11 cellular contexts compared by ENCODE assay signal in the genomic region with DNA sequence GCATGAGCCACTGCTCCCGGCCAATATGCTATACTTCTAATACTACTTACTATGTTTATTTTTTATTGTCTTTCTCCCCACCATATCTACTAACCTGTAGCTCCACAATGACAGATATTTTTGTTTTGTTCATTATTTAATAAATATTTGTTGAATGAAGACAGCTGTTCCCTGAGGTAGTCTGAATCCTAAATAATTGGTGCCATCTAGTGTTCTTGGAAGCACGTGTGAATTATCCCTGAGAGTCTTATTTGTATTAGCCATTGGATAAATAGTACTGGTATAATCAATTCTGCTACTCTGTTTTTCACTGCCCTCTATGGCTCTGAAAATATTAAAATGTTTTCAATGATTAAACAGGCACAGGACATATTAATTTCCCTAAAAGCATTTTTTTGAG. TPM values are rescaled to one million over a fixed set of nuclear protein-coding genes. Genes with fewer than 3 reads are reported as not detected.
DNase-seq lines count a peak whose midpoint lies in the region; ATAC-seq and TF ChIP-seq lines count a peak whose summit lies in the region.
"Had no signal": no experiment of that assay in that cellular context is flagged by ENCODE, and none has a peak within 500 bp of the region (broad histone marks: within the 10 kb centered on the region; RNA-seq: fewer than 3 reads in every experiment).

No MANE protein-coding gene starts in this region.

- no peaks in the 10 kb centered on the region for H3K36me3 ChIP-seq in thyroid gland
- H3K36me3 ChIP-seq in psoas muscle (ENCODE audit: insufficient read depth in 1 of 2, low read depth in 1 of 2) = no peaks in the 10 kb centered on the region
- no peaks in the 10 kb centered on the region for H3K36me3 ChIP-seq in CD4-positive, alpha-beta memory T cell (ENCODE audit: insufficient read depth, low read length)
- H3K36me3 ChIP-seq: neutrophil, SJCRH30 had no signal

- no peak overlapping the region for H3K27ac ChIP-seq in 22Rv1
- no peak overlapping the region for H3K27ac ChIP-seq in VCaP
- no peak overlapping the region for H3K27ac ChIP-seq in thyroid gland
- H3K27ac ChIP-seq in psoas muscle = no peak overlapping the region
- no peak overlapping the region for H3K27ac ChIP-seq in CD4-positive, alpha-beta memory T cell (ENCODE audit: low read depth, low read length)
- H3K27ac ChIP-seq: neutrophil, SJCRH30 had no signal

- H3K4me3 Mint-ChIP-seq in CD4-positive, alpha-beta memory T cell = no peak overlapping the region
- H3K4me3 Mint-ChIP-seq: activated T-cell treated with anti-CD3 and anti-CD28 coated beads, Interleukin-2, amount 50 U/mL, for 24 hours had no signal

- no peak for ATAC-seq in psoas muscle

- H3K27ac Mint-ChIP-seq in CD4-positive, alpha-beta memory T cell = no peak overlapping the region
- H3K27ac Mint-ChIP-seq: activated T-cell treated with anti-CD3 and anti-CD28 coated beads, Interleukin-2, amount 50 U/mL, for 24 hours had no signal

- H3K27me3 ChIP-seq in thyroid gland (no peaks in the 10 kb centered on the region), psoas muscle (ENCODE audit: insufficient read depth in 3 of 3, low read length in 2 of 3) (no peaks in the 10 kb centered on the region)
- no peaks in the 10 kb centered on the region for H3K27me3 ChIP-seq in CD4-positive, alpha-beta memory T cell (ENCODE audit: insufficient read depth, low read length)
- H3K27me3 ChIP-seq: neutrophil, SJCRH30 had no signal

- no peak overlapping the region for H3K4me3 ChIP-seq in thyroid gland (replicated peaks in 1 of 3)
- H3K4me3 ChIP-seq in psoas muscle = no peak overlapping the region
- H3K4me3 ChIP-seq in CD4-positive, alpha-beta memory T cell (ENCODE audit: low read length in 2 of 2) = no peak overlapping the region
- H3K4me3 ChIP-seq: SJCRH30 had no signal

- intact Hi-C loops in thyroid gland (cut with DNase I) = loop anchor here (5.0 kb wide), 1 partner anchor 120 kb away; no protein-coding TSS in a partner anchor
- intact Hi-C loops in psoas muscle (cut with DNase I) = loop anchor here in 1 of 2 donors (10.0 kb wide), 1 partner anchor 227 kb away; no protein-coding TSS in a partner anchor
- intact Hi-C loops in CD4-positive, alpha-beta memory T cell (cut with micrococcal nuclease) = loop anchor here (10.0 kb wide), 2 partner anchors 537 to 1013 kb away; a partner anchor contains a TSS

- POLR2A ChIA-PET in CD4-positive, alpha-beta memory T cell (lab: Charles Lee; ENCODE audit: partially characterized antibody) = no interaction called here

- no peaks in the 10 kb centered on the region for H3K9me3 ChIP-seq in thyroid gland
- H3K9me3 ChIP-seq in psoas muscle = no peaks in the 10 kb centered on the region
- no peaks in the 10 kb centered on the region for H3K9me3 ChIP-seq in CD4-positive, alpha-beta memory T cell (ENCODE audit: control insufficient read depth in 1 of 2, low read length in 2 of 2)
- H3K9me3 ChIP-seq: neutrophil, SJCRH30 had no signal

- H3K4me1 ChIP-seq in thyroid gland (no peaks in the 10 kb centered on the region), psoas muscle (peaks cover 5% of the 10 kb centered on the region)
- H3K4me1 ChIP-seq in CD4-positive, alpha-beta memory T cell (ENCODE audit: insufficient read depth, low read length) = peaks cover 2% of the 10 kb centered on the region

- TF ChIP-seq CTCF in 22Rv1 (IDR thresholded peaks at IDR 0.05) = peak; percentile 62
- peak; percentile 7 for TF ChIP-seq CTCF in GM20000 (IDR thresholded peaks at IDR 0.05; ENCODE audit: extremely low read depth, missing control alignments)
- TF ChIP-seq CTCF in VCaP (conservative IDR thresholded peaks at IDR 0.05) = peak; percentile 83
- no peak for TF ChIP-seq CTCF in thyroid gland (IDR thresholded peaks at IDR 0.05)
- TF ChIP-seq CTCF in psoas muscle (IDR thresholded peaks at IDR 0.05) = no peak

- peaks cover 0 to 1% (median 0%) of the 10 kb centered on the region in 8 donors for H3K9me3 Mint-ChIP-seq in CD4-positive, alpha-beta memory T cell
- H3K9me3 Mint-ChIP-seq: activated T-cell treated with anti-CD3 and anti-CD28 coated beads, Interleukin-2, amount 50 U/mL, for 24 hours had no signal

- no peak for DNase-seq in GM20000 (ENCODE audit: low spot score)
- DNase-seq in iPS-NIHi7 (ENCODE audit: extremely low spot score) = peak; percentile 35
- DNase-seq in thyroid gland = no peak
- DNase-seq in activated gamma-delta T cell (lab: John Stamatoyannopoulos, UW) = no peak
- no peak for DNase-seq in psoas muscle
- DNase-seq in CD4-positive, alpha-beta memory T cell = no peak
- DNase-seq: activated T-cell treated with anti-CD3 and anti-CD28 coated beads, Interleukin-2, amount 50 U/mL, for 24 hours had no signal

- CTCF ChIA-PET in CD4-positive, alpha-beta memory T cell (lab: Charles Lee; ENCODE audit: partially characterized antibody) = no interaction called here

- 56 to 59% methylated on average over 2 of the region's 2 CpGs for WGBS in thyroid gland, 2 donors
- 49 to 77% (median 61%) methylated on average over 2 of the region's 2 CpGs for WGBS in psoas muscle, 3 donors

- no peak for TF ChIP-seq POLR2A in thyroid gland (IDR thresholded peaks at IDR 0.05)

- peaks cover 0 to 4% (median 2%) of the 10 kb centered on the region in 4 donors for H3K4me1 Mint-ChIP-seq in CD4-positive, alpha-beta memory T cell

- H3K36me3 Mint-ChIP-seq in CD4-positive, alpha-beta memory T cell = no peaks in the 10 kb centered on the region

- no peaks in the 10 kb centered on the region for H3K27me3 Mint-ChIP-seq in CD4-positive, alpha-beta memory T cell
- H3K27me3 Mint-ChIP-seq: activated T-cell treated with anti-CD3 and anti-CD28 coated beads, Interleukin-2, amount 50 U/mL, for 24 hours had no signal

RNA-seq across cellular contexts. Expression of a gene that starts 5.6 kb away (rescaled TPM):
- total RNA-seq in thyroid gland (10 to 100 TPM; 49.1 to 65.6 (median 59.6) TPM), psoas muscle (10 to 100 TPM; 34.9 to 56.4 (median 50.9) TPM)
- 10 to 100 TPM; 14.4 to 50.0 (median 15.4) TPM for polyA plus RNA-seq in psoas muscle
- total RNA-seq in CD4-positive, alpha-beta memory T cell = 10 to 100 TPM; 30.9 to 33.6 TPM
- 10 to 100 TPM; 28.1 to 50.5 TPM for polyA plus RNA-seq in CD4-positive, alpha-beta memory T cell

RNA-seq across cellular contexts. Expression of a gene that starts 22.1 kb away (rescaled TPM):
- total RNA-seq in thyroid gland = 1 to 10 TPM in 1 of 4 donors, under 1 TPM in 1, not detected in 2; 0.56 to 1.6 TPM
- under 1 TPM in 3 of 4 donors, not detected in 1; 0.30 to 0.46 (median 0.34) TPM for total RNA-seq in psoas muscle
- polyA plus RNA-seq in psoas muscle = under 1 TPM; 0.18 to 0.39 (median 0.25) TPM
- total RNA-seq in CD4-positive, alpha-beta memory T cell = not detected
- polyA plus RNA-seq in CD4-positive, alpha-beta memory T cell = not detected

RNA-seq across cellular contexts. Expression of a gene that starts 56.7 kb away (rescaled TPM):
- total RNA-seq in thyroid gland (1 to 10 TPM in 3 of 4 donors, under 1 TPM in 1; 0.59 to 2.6 (median 1.4) TPM), psoas muscle (1 to 10 TPM in 2 of 4 donors, under 1 TPM in 2; 0.86 to 1.8 (median 1.3) TPM)
- under 1 TPM; 0.19 to 0.34 (median 0.33) TPM for polyA plus RNA-seq in psoas muscle
- not detected for total RNA-seq in CD4-positive, alpha-beta memory T cell
- polyA plus RNA-seq in CD4-positive, alpha-beta memory T cell = not detected

Comparison
In these comparisons a context has a peak if more than half of its experiments do, and no peak if none do; other contexts are left out.
1. CTCF ChIP-seq: peak in 22Rv1 (single experiment), GM20000 (single experiment) and VCaP (single experiment); none in thyroid gland (0 of 6) and psoas muscle (single experiment).